In genomic region chr10:50600286-50600685, GRCh38 we compare ENCODE assay signal across 1 cellular context.
A peak's percentile ranks its signal among the peaks of the same experiment; 100 is the strongest.
TF ChIP-seq lines count a peak whose summit lies in the region.

No MANE protein-coding gene starts in this region.

TF ChIP-seq in K562, 482 proteins besides CTCF, POLR2A, EP300 and RAD21 (continued from another document):
- TF ChIP-seq RREB1 (CRISPR knock-in tag; IDR thresholded peaks at IDR 0.05) (no peak), CBX8 (IDR thresholded peaks at IDR 0.05; ENCODE audit: borderline replicate concordance, extremely low read depth, low read depth, low read length, poor library complexity, severe bottlenecking) (no peak), MNT (conservative IDR thresholded peaks at IDR 0.05) (no peak), ARNT (IDR thresholded peaks at IDR 0.05) (no peak), CTBP1 (IDR thresholded peaks at IDR 0.05; ENCODE audit: borderline replicate concordance) (0 out of 2 replicates have a peak, but pooled peaks have one; percentile 28), ATF3 (IDR thresholded peaks at IDR 0.05) (peak; percentile 60), ATF3 (CRISPR knock-in tag; conservative IDR thresholded peaks at IDR 0.05) (no peak), SAFB2 (IDR thresholded peaks at IDR 0.05; ENCODE audit: borderline replicate concordance, low read depth, low read length, severe bottlenecking) (no peak), CSDE1 (IDR thresholded peaks at IDR 0.05) (no peak), MAFF (IDR thresholded peaks at IDR 0.05; ENCODE audit: low read length) (no peak), HOXB6 (CRISPR knock-in tag; IDR thresholded peaks at IDR 0.05; ENCODE audit: borderline replicate concordance) (no peak), ZNF766 (CRISPR knock-in tag; conservative IDR thresholded peaks at IDR 0.05) (no peak), MEF2A (IDR thresholded peaks at IDR 0.05; ENCODE audit: control insufficient read depth, low read depth, low read length) (no peak), HDAC3 (IDR thresholded peaks at IDR 0.05; ENCODE audit: borderline replicate concordance, partially characterized antibody) (no peak), E2F5 (CRISPR knock-in tag; IDR thresholded peaks at IDR 0.05) (no peak), BDP1 (IDR thresholded peaks at IDR 0.05; ENCODE audit: insufficient read depth, insufficient read length) (no peak), IFI16 (CRISPR knock-in tag; IDR thresholded peaks at IDR 0.05) (no peak), ZKSCAN8 (CRISPR knock-in tag; IDR thresholded peaks at IDR 0.05) (no peak)
TF ChIP-seq in K562: peak in this region for 3.
